In the genomic region with DNA sequence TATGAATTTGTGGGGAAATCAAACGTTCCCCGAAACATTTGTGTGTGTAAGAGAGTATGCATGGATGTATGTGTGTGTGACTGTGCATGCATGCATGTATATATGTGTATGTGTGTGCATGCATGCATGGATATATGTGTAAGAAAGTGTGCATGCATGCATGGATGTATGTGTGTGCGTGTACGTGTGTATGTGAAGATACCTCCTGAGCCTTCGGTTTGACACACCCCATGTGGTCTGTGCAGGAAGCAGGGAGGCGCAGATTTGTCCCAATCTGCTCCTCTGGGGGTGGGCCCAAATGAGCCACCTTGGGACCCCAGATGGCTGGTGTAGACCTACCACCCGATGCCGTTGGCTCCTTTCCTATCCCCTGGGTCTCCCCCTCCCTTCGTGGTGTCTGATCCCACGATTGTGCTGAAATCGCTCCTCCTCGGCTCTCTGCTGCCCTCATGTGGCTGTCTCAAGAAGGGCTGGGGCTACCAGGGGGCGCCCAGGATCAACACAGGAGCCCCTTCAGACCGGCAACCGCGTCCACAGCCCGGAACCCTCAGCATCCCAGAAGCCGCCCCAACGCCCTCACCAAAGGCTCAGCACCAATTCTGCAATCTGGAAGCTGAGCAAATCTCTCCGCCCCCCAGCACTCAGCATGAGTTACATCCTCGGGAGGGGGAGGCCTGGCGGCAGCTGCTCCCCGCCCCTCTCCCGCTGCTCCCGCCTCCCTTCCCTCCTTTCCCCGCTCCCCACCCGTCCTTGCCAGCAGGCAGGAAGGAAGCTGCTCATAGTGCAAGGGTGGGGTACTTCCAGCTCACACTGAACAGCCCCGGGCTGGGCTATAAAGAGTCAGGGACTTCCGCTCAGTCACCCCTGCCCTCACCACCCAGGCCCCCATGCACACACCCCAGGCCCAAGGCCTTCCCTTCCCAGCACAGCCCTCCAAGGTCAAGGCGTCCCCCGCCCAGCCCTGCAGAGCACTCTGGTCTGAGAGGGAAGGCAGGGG, we compare ENCODE assay signal across 8 cellular contexts. TPM values are rescaled to one million over a fixed set of nuclear protein-coding genes. Genes with fewer than 3 reads are reported as not detected.
DNase-seq lines count a peak whose midpoint lies in the region; ATAC-seq and TF ChIP-seq lines count a peak whose summit lies in the region.

No MANE protein-coding gene starts in this region.

- no peaks in the 10 kb centered on the region for H3K79me2 ChIP-seq in Loucy (ENCODE audit: insufficient read depth, low read length)
- H3K79me2 ChIP-seq in SK-N-SH (ENCODE audit: insufficient read depth) = no peaks in the 10 kb centered on the region

- peak; percentile 58 for ATAC-seq in activated naive CD8-positive, alpha-beta T cell treated with anti-CD3 and anti-CD28 coated beads, Interleukin-2, amount 50 U/mL, for 24 hours
- ATAC-seq in HG03571 (IDR thresholded peaks at IDR 0.05; ENCODE audit: unreplicated experiment) = no peak

- H2AFZ ChIP-seq in Loucy (ENCODE audit: low read length) (peak overlapping the region; percentile 55), SK-N-SH (ENCODE audit: low read depth) (no peak overlapping the region)

- peak; percentile 92 for TF ChIP-seq RAD21 in SK-N-SH (IDR thresholded peaks at IDR 0.05; ENCODE audit: low read length)

- H3K27ac Mint-ChIP-seq in activated naive CD8-positive, alpha-beta T cell treated with anti-CD3 and anti-CD28 coated beads, Interleukin-2, amount 50 U/mL, for 24 hours = no peak overlapping the region

- H3K27ac ChIP-seq in SK-N-SH (ENCODE audit: low read depth in 2 of 2, low read length in 1 of 2) (peak overlapping the region in 1 of 2 experiments; percentile 86; a peak in 2 of 4 replicates), left ventricle myocardium inferior (replicated peaks) (peak overlapping the region; percentile 88), rectal smooth muscle tissue (ENCODE audit: low read depth, low read length) (peak overlapping the region; percentile 63)

- peaks cover 13% of the 10 kb centered on the region for H3K4me1 Mint-ChIP-seq in activated naive CD8-positive, alpha-beta T cell treated with anti-CD3 and anti-CD28 coated beads, Interleukin-2, amount 50 U/mL, for 24 hours

- CTCF ChIA-PET in SK-N-SH (lab: Yijun Ruan, JAX) = interaction anchor here (0.6 to 7.8 kb wide), 61 partner anchors 9 to 540 kb away, joined by 3 to 205 read pairs (median 5); a partner anchor contains a TSS

- intact Hi-C loops in left ventricle myocardium inferior (cut with micrococcal nuclease) = loop anchor here (5.0 kb wide), 2 partner anchors 91 to 211 kb away; no protein-coding TSS in a partner anchor

- peaks cover 17% of the 10 kb centered on the region for H3K9me3 Mint-ChIP-seq in activated naive CD8-positive, alpha-beta T cell treated with anti-CD3 and anti-CD28 coated beads, Interleukin-2, amount 50 U/mL, for 24 hours

- H3K4me3 ChIP-seq in Loucy (ENCODE audit: low read length, poor library complexity, severe bottlenecking) = peak overlapping the region; percentile 55
- H3K4me3 ChIP-seq in SK-N-SH (ENCODE audit: low read depth in 2 of 2, low read length in 1 of 2) = peak overlapping the region; percentile 13 to 46; a peak in 2 of 4 replicates
- H3K4me3 ChIP-seq in left ventricle myocardium inferior = peak overlapping the region; percentile 33
- H3K4me3 ChIP-seq in rectal smooth muscle tissue (ENCODE audit: low read length) = no peak overlapping the region

- no peaks in the 10 kb centered on the region for H3K9me3 ChIP-seq in Loucy (ENCODE audit: insufficient read depth, low read depth, low read length)
- H3K9me3 ChIP-seq in SK-N-SH = no peaks in the 10 kb centered on the region
- no peaks in the 10 kb centered on the region for H3K9me3 ChIP-seq in left ventricle myocardium inferior (replicated peaks)

- H4K20me1 ChIP-seq in Loucy (ENCODE audit: insufficient read depth, low read length, poor library complexity, severe bottlenecking) (no peaks in the 10 kb centered on the region), SK-N-SH (ENCODE audit: insufficient read depth) (no peaks in the 10 kb centered on the region)

- H3K4me2 ChIP-seq in Loucy (ENCODE audit: low read depth, low read length, poor library complexity, severe bottlenecking) (peak overlapping the region; percentile 63), SK-N-SH (no peak overlapping the region)

- H3K9ac ChIP-seq in Loucy (ENCODE audit: low read depth, low read length, poor library complexity, severe bottlenecking) (peak overlapping the region; percentile 35), SK-N-SH (no peak overlapping the region), rectal smooth muscle tissue (ENCODE audit: low read length) (no peak overlapping the region)

- no peak for TF ChIP-seq EP300 in SK-N-SH (IDR thresholded peaks at IDR 0.05; ENCODE audit: borderline replicate concordance in 1 of 2, low read depth in 1 of 2, low read length in 1 of 2)

- H3K4me3 Mint-ChIP-seq in activated naive CD8-positive, alpha-beta T cell treated with anti-CD3 and anti-CD28 coated beads, Interleukin-2, amount 50 U/mL, for 24 hours = peak overlapping the region; percentile 26

- H3K36me3 ChIP-seq in Loucy (ENCODE audit: insufficient read depth, low read length) (no peaks in the 10 kb centered on the region), SK-N-SH (replicated peaks in 1 of 2; ENCODE audit: control insufficient read depth in 1 of 2, insufficient read depth in 2 of 2, low read length in 1 of 2) (no peaks in the 10 kb centered on the region), left ventricle myocardium inferior (no peaks in the 10 kb centered on the region), rectal smooth muscle tissue (ENCODE audit: control insufficient read depth, insufficient read depth, low read length) (no peaks in the 10 kb centered on the region)

- H3K4me1 ChIP-seq in Loucy (ENCODE audit: insufficient read depth, low read length, poor library complexity, severe bottlenecking) = peaks cover 14% of the 10 kb centered on the region
- H3K4me1 ChIP-seq in SK-N-SH (ENCODE audit: control insufficient read depth in 1 of 2, insufficient read depth in 2 of 2, low read depth in 1 of 2, low read length in 1 of 2) = peaks cover 0 to 32% of the 10 kb centered on the region in 2 experiments; a peak in 2 of 4 replicates
- H3K4me1 ChIP-seq in left ventricle myocardium inferior = peaks cover 54% of the 10 kb centered on the region
- peaks cover 7% of the 10 kb centered on the region for H3K4me1 ChIP-seq in rectal smooth muscle tissue (ENCODE audit: control insufficient read depth, insufficient read depth, low read length)

- 25% methylated on average over 24 of the region's 31 CpGs for WGBS in SK-N-SH (ENCODE audit: low lambda C conversion rate)

- peak; percentile 85 for TF ChIP-seq CTCF in Loucy (conservative IDR thresholded peaks at IDR 0.05; ENCODE audit: low read length)
- peak; percentile 97 for TF ChIP-seq CTCF in SK-N-SH (IDR thresholded peaks at IDR 0.05)
- TF ChIP-seq CTCF in left ventricle myocardium inferior (IDR thresholded peaks at IDR 0.05; ENCODE audit: borderline replicate concordance) = peak; percentile 97

- H3K36me3 Mint-ChIP-seq in activated naive CD8-positive, alpha-beta T cell treated with anti-CD3 and anti-CD28 coated beads, Interleukin-2, amount 50 U/mL, for 24 hours (ENCODE audit: low read depth) = no peaks in the 10 kb centered on the region

- H3K27me3 ChIP-seq in Loucy (ENCODE audit: insufficient read depth, low read length, poor library complexity, severe bottlenecking) (no peaks in the 10 kb centered on the region), SK-N-SH (ENCODE audit: insufficient read depth) (peaks cover 13% of the 10 kb centered on the region; the same call in 1 of the 2 replicates), left ventricle myocardium inferior (ENCODE audit: low read depth) (no peaks in the 10 kb centered on the region), rectal smooth muscle tissue (ENCODE audit: control insufficient read depth, insufficient read depth, low read length) (peaks cover 4% of the 10 kb centered on the region)

- H3K27me3 Mint-ChIP-seq in activated naive CD8-positive, alpha-beta T cell treated with anti-CD3 and anti-CD28 coated beads, Interleukin-2, amount 50 U/mL, for 24 hours = peaks cover 12% of the 10 kb centered on the region

- no peaks in the 10 kb centered on the region for H3K9me2 ChIP-seq in Loucy (replicated peaks; ENCODE audit: low read depth, low read length)
- no peaks in the 10 kb centered on the region for H3K9me2 ChIP-seq in SK-N-SH

- DNase-seq in DMS 273 (lab: John Stamatoyannopoulos, UW; ENCODE audit: unreplicated experiment) = peak; percentile 92
- DNase-seq in SK-N-SH = peak; percentile 95
- DNase-seq in activated naive CD8-positive, alpha-beta T cell treated with anti-CD3 and anti-CD28 coated beads, Interleukin-2, amount 50 U/mL, for 24 hours = peak; percentile 81
- DNase-seq in left ventricle myocardium inferior = peak; percentile 72
- no peak for DNase-seq in SKM-1 (lab: John Stamatoyannopoulos, UW; ENCODE audit: unreplicated experiment)

- H3F3A ChIP-seq in Loucy (ENCODE audit: low read depth) (no peaks in the 10 kb centered on the region), SK-N-SH (replicated peaks; ENCODE audit: insufficient read depth) (no peaks in the 10 kb centered on the region)

- POLR2A ChIA-PET in SK-N-SH (lab: Yijun Ruan, JAX) = interaction anchor here (0.6 to 2.3 kb wide), 9 partner anchors 9 to 203 kb away, joined by 3 to 8 read pairs (median 4); no protein-coding TSS in a partner anchor

TF ChIP-seq in SK-N-SH, 30 proteins besides CTCF, POLR2A, EP300 and RAD21 (continues in another document):
- TF ChIP-seq MEF2A (IDR thresholded peaks at IDR 0.05; ENCODE audit: borderline replicate concordance, low read depth) (no peak), GATA2 (CRISPR knock-in tag; IDR thresholded peaks at IDR 0.05) (0 out of 2 replicates have a peak, but pooled peaks have one; percentile 34), ELF1 (IDR thresholded peaks at IDR 0.05) (no peak)

RNA-seq across cellular contexts. Expression of a gene that starts 2.3 kb away (rescaled TPM):
- polyA plus RNA-seq in SK-N-SH (2012; rRNA removed) = 0.15 and 0.41 TPM in 2 replicates
- polyA plus RNA-seq in SK-N-SH (2012; cell fraction: cytosol; rRNA removed) = 0.01 and 0.24 TPM in 2 replicates
- polyA plus RNA-seq in SK-N-SH (2012; cell fraction: nucleus; rRNA removed) = 0.09 and 0.13 TPM in 2 replicates
- 12.6 TPM for total RNA-seq in left ventricle myocardium inferior

RNA-seq across cellular contexts. Expression of a gene that starts 10.4 kb away (rescaled TPM):
- polyA plus RNA-seq in SK-N-SH (2012; rRNA removed) = 2.2 and 6.4 TPM in 2 replicates
- 2.8 and 8.3 TPM in 2 replicates for polyA plus RNA-seq in SK-N-SH (2012; cell fraction: cytosol; rRNA removed)
- 4.1 and 6.1 TPM in 2 replicates for polyA plus RNA-seq in SK-N-SH (2012; cell fraction: nucleus; rRNA removed)
- 94.1 TPM for total RNA-seq in left ventricle myocardium inferior

RNA-seq across cellular contexts. Expression of a gene that starts 35.8 kb away (rescaled TPM):
- polyA plus RNA-seq in SK-N-SH (2012; rRNA removed) = 0.52 and 0.67 TPM in 2 replicates
- 0.27 and 0.37 TPM in 2 replicates for polyA plus RNA-seq in SK-N-SH (2012; cell fraction: cytosol; rRNA removed)
- 3.1 and 3.4 TPM in 2 replicates for polyA plus RNA-seq in SK-N-SH (2012; cell fraction: nucleus; rRNA removed)
- total RNA-seq in left ventricle myocardium inferior = not detected

RNA-seq across cellular contexts. Expression of a gene that starts 39.7 kb away (rescaled TPM):
- 36.0 and 38.3 TPM in 2 replicates for polyA plus RNA-seq in SK-N-SH (2012; rRNA removed)
- polyA plus RNA-seq in SK-N-SH (2012; cell fraction: cytosol; rRNA removed) = 7.9 and 16.1 TPM in 2 replicates
- 145 and 146 TPM in 2 replicates for polyA plus RNA-seq in SK-N-SH (2012; cell fraction: nucleus; rRNA removed)
- total RNA-seq in left ventricle myocardium inferior = 28.3 TPM

RNA-seq across cellular contexts. Expression of a gene that starts 59.8 kb away (rescaled TPM):
- polyA plus RNA-seq in SK-N-SH (2012; rRNA removed) = 4.0 and 4.5 TPM in 2 replicates
- 0.72 and 0.77 TPM in 2 replicates for polyA plus RNA-seq in SK-N-SH (2012; cell fraction: cytosol; rRNA removed)
- 39.2 and 57.2 TPM in 2 replicates for polyA plus RNA-seq in SK-N-SH (2012; cell fraction: nucleus; rRNA removed)
- 5.3 TPM for total RNA-seq in left ventricle myocardium inferior
